Comparison of ENCODE assay signal across 25 cellular contexts in the genomic region with DNA sequence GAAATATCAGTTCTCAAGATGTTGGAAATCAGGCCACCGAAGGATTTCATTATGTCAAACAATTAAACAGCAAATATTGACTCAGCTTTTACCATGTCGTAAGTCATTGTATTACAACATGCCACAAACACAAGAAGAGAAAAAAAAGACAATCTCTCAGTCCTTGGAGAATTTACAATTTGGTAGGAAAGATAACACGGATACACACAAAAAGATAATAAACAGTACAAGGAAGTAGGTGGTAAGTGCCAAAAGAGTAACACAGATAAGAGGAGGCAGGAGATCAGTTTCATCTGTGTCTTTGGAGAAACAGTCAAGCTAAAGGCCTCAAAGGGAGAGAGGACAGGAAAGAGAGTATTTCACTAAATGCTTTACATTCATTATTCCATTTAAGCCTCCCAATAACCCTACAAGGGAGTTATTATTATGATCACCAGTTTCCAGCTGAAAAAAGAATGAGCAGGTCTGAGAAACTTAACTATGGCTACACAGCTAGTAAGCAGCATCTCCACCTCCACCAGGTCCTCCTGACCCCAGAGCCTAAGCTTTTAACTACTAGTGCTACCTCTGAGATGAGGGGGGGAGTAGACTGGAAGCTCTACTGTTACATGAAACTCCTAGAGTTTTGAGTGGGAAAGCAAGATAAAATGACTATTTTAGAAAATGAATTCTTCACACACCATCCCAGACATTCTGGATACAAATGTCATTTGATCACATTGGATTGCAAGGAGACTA. TPM values are rescaled to one million over a fixed set of nuclear protein-coding genes. Genes with fewer than 3 reads are reported as not detected.
DNase-seq lines count a peak whose midpoint lies in the region; ATAC-seq, FAIRE-seq and TF ChIP-seq lines count a peak whose summit lies in the region.
"Had no signal": no experiment of that assay in that cellular context is flagged by ENCODE, and none has a peak within 500 bp of the region (broad histone marks: within the 10 kb centered on the region; RNA-seq: fewer than 3 reads in every experiment).

No MANE protein-coding gene starts in this region.

- CTCF ChIA-PET in K562 (lab: Yijun Ruan, JAX; ENCODE audit: low intra/inter-chr PET ratio): interaction anchor here (0.7 kb wide), 1 partner anchor 14 kb away, joined by 3 read pairs; the partner anchor contains the start of gene DNAJC1

- no peak for TF ChIP-seq POLR2A in K562 (conservative IDR thresholded peaks at IDR 0.05)

- no peak for TF ChIP-seq CTCF in K562 (IDR thresholded peaks at IDR 0.05 in 2 of 3, conservative IDR thresholded peaks at IDR 0.05 in 1 of 3; ENCODE audit: insufficient read depth in 2 of 3, low read depth in 1 of 3, low read length in 3 of 3)
- TF ChIP-seq CTCF in dorsolateral prefrontal cortex (IDR thresholded peaks at IDR 0.05 in 54 of 56, conservative IDR thresholded peaks at IDR 0.05 in 2 of 56; ENCODE audit: low read depth in 1 of 56, partially characterized antibody in 56 of 56): no peak

- H3K4me3 ChIP-seq in K562: no peak overlapping the region
- no peak overlapping the region for H3K4me3 ChIP-seq in dorsolateral prefrontal cortex
- H3K4me3 ChIP-seq: adrenal gland, BLaER1, SJCRH30, suprapubic skin had no signal

- no peaks in the 10 kb centered on the region for H3K27me3 ChIP-seq in K562 (ENCODE audit: control insufficient read depth in 2 of 2, insufficient read depth in 2 of 2, low read length in 2 of 2)
- no peaks in the 10 kb centered on the region for H3K27me3 ChIP-seq in dorsolateral prefrontal cortex
- H3K27me3 ChIP-seq: adrenal gland, BLaER1, brain microvascular endothelial cell, SJCRH30, suprapubic skin had no signal

- TF ChIP-seq RAD21 in K562 (CRISPR knock-in tag; conservative IDR thresholded peaks at IDR 0.05 in 1 of 2, IDR thresholded peaks at IDR 0.05 in 1 of 2): peak in 1 of 2 experiments; percentile 32; a peak in 3 of 4 replicates

- BruUV-seq in K562 (replicated peaks; lab: Mats Ljungman, UMichigan): no TSS peak

- peak overlapping the region; percentile 54 for H3K4me2 ChIP-seq in K562 (ENCODE audit: insufficient read depth, low read length)
- H3K4me2 ChIP-seq: BLaER1 had no signal

- POLR2A ChIA-PET in K562 (lab: Yijun Ruan, JAX): interaction anchor here (1.0 to 2.1 kb wide), 3 partner anchors 9 to 323 kb away, joined by 3 to 8 read pairs (median 4); partner anchors contain the start of gene DNAJC1

- H3K36me3 ChIP-seq in K562 (ENCODE audit: control insufficient read depth, insufficient read depth, low read length): no peaks in the 10 kb centered on the region; the same call in 2 of the 3 replicates
- H3K36me3 ChIP-seq: adrenal gland, BLaER1, brain microvascular endothelial cell, SJCRH30, suprapubic skin had no signal

- in situ Hi-C loops in K562 (cut with MboI): no loop called here

- peak overlapping the region in 1 of 2 experiments; percentile 32; a peak in 2 of 4 replicates for H3K9ac ChIP-seq in K562 (ENCODE audit: insufficient read depth in 1 of 2, low read depth in 2 of 2, low read length in 2 of 2)
- H3K9ac ChIP-seq: BLaER1 had no signal

- H4K20me1 ChIP-seq in K562 (replicated peaks; ENCODE audit: control insufficient read depth, insufficient read depth, low read length): no peaks in the 10 kb centered on the region
- H4K20me1 ChIP-seq: BLaER1 had no signal

- peak; percentile 81 for FAIRE-seq in K562 (lab: Jason Lieb, UNC)
- FAIRE-seq: GM12892, GM19239 had no signal

- TF ChIP-seq EP300 in K562 (IDR thresholded peaks at IDR 0.05; ENCODE audit: low read length): peak; percentile 93

- DNase-seq in CMK (ENCODE audit: low read depth) (peak; percentile 32), NCI-H1436 (lab: John Stamatoyannopoulos, UW) (peak; percentile 42), K562 (ENCODE audit: extremely low read depth in 1 of 4, low spot score in 3 of 4) (peak; percentile 37 to 74 (median 48)), left colon (no peak), dorsolateral prefrontal cortex (no peak)
- DNase-seq: activated CD4-positive, alpha-beta T cell treated with anti-CD3 and anti-CD28 coated beads for 4 hours; activated naive CD4-positive, alpha-beta T cell; activated T-cell treated with anti-CD3 and anti-CD28 coated beads, Interleukin-2, amount 50 U/mL, for 4 hours; adrenal gland; brain microvascular endothelial cell; cortex of kidney; HCEC 1CT; head of caudate nucleus; naive thymus-derived CD8-positive, alpha-beta T cell; retina; SJCRH30; stimulated activated CD4-positive, alpha-beta T cell treated with anti-CD3 and anti-CD28 coated beads, Interleukin-4, amount 100 ng/mL, for 1 hour; T-helper 1 cell had no signal

- H3K27ac ChIP-seq in K562 (ENCODE audit: extremely low read depth, low read depth, low read length): peak overlapping the region; percentile 78
- H3K27ac ChIP-seq in dorsolateral prefrontal cortex: no peak overlapping the region
- H3K27ac ChIP-seq: BLaER1, brain microvascular endothelial cell, SJCRH30, suprapubic skin had no signal

- 0% methylated on average over 3 of the region's 3 CpGs for WGBS in K562 (ENCODE audit: insufficient coverage, low coverage, missing lambda C conversion rate)

- H2AFZ ChIP-seq in K562 (ENCODE audit: low read depth, low read length): peak overlapping the region; percentile 58

- H3K9me3 ChIP-seq in K562 (replicated peaks; ENCODE audit: control insufficient read depth, insufficient read depth, low read depth, low read length): no peaks in the 10 kb centered on the region
- H3K9me3 ChIP-seq: SJCRH30, suprapubic skin had no signal

- no peaks in the 10 kb centered on the region for H3K79me2 ChIP-seq in K562 (ENCODE audit: control insufficient read depth, insufficient read depth, low read length)

- ATAC-seq in K562 (peak; percentile 76), left colon (peak; percentile 36), GM18870 (IDR thresholded peaks at IDR 0.05; ENCODE audit: unreplicated experiment) (no peak), HG03460 (IDR thresholded peaks at IDR 0.05; ENCODE audit: unreplicated experiment) (no peak)
- ATAC-seq: activated T-cell treated with anti-CD3 and anti-CD28 coated beads, Interleukin-2, amount 50 U/mL, for 4 hours; naive thymus-derived CD8-positive, alpha-beta T cell; stimulated activated memory B cell treated with anti-CD40 and anti-IgM and Interleukin-4, amounts not matched to agents 10 μg/mL and 1 μg/mL and 100 μg/mL, for 72 hours had no signal

- peaks cover 5 to 38% of the 10 kb centered on the region in 2 experiments; a peak in 4 of 5 replicates for H3K4me1 ChIP-seq in K562 (replicated peaks in 1 of 2; ENCODE audit: control insufficient read depth in 2 of 2, insufficient read depth in 2 of 2, low read length in 2 of 2)
- H3K4me1 ChIP-seq: BLaER1, SJCRH30 had no signal

- intact Hi-C loops in K562 (cut with micrococcal nuclease) (loop anchor here (1.0 to 10.0 kb wide), 3 partner anchors 167 to 407 kb away; no protein-coding TSS in a partner anchor), left colon (cut with DNase I, micrococcal nuclease) (no loop called here), dorsolateral prefrontal cortex (cut with DNase I) (no loop called here)

- H3K9me1 ChIP-seq in K562 (ENCODE audit: control insufficient read depth, insufficient read depth, low read length): no peaks in the 10 kb centered on the region

TF ChIP-seq in K562, 482 proteins besides CTCF, POLR2A, EP300 and RAD21 (continues in another document):
- TF ChIP-seq XRCC4 (IDR thresholded peaks at IDR 0.05; ENCODE audit: extremely low read depth, insufficient read depth, insufficient read length) (no peak), ZNF224 (CRISPR knock-in tag; IDR thresholded peaks at IDR 0.05) (no peak), NKRF (IDR thresholded peaks at IDR 0.05; ENCODE audit: borderline replicate concordance) (no peak), JUNB (CRISPR knock-in tag; conservative IDR thresholded peaks at IDR 0.05) (no peak), CEBPB (tag; IDR thresholded peaks at IDR 0.05) (peak; percentile 93), LCOR (CRISPR knock-in tag; IDR thresholded peaks at IDR 0.05) (no peak), RBM15 (IDR thresholded peaks at IDR 0.05; ENCODE audit: insufficient read depth, low read length) (no peak)

RNA-seq across cellular contexts. Expression of gene DNAJC1, which starts 13.9 kb away (rescaled TPM):
- 29.4 and 61.1 TPM in 2 replicates for total RNA-seq in K562 (2011; cell fraction: chromatin; rRNA removed; ENCODE audit: low replicate concordance)
- 34.9 and 39.7 TPM in 2 replicates for total RNA-seq in K562 (2011; cell fraction: nucleolus; rRNA removed)
- total RNA-seq in K562 (2011; cell fraction: nucleoplasm; rRNA removed): 35.4 and 45.9 TPM in 2 replicates
- 57.7 and 77.6 TPM in 2 replicates for total RNA-seq in K562 (2014; rRNA removed)
- total RNA-seq in K562 (2014; rRNA removed; fragmentation: Illumina TruSeq; extraction: Trizol): 40.3 and 46.3 TPM in 2 replicates
- total RNA-seq in K562 (2015; rRNA removed; fragmentation: Illumina TruSeq; extraction: Trizol): 43.7 and 47.5 TPM in 2 replicates
- 36.4 and 39.6 TPM in 2 replicates for total RNA-seq in K562 (2021)
- polyA plus RNA-seq in K562 (2011; rRNA removed): 57.6 and 63.4 TPM in 2 replicates
- polyA plus RNA-seq in K562 (2011; cell fraction: cytosol; rRNA removed): 21.2 and 30.8 TPM in 2 replicates
- polyA plus RNA-seq in K562 (2011; cell fraction: nucleus; rRNA removed): 23.2 and 30.1 TPM in 2 replicates
- 30.9 and 42.9 TPM in 2 replicates for polyA plus RNA-seq in K562 (2012)
- 39.7 and 52.9 TPM in 2 replicates for polyA plus RNA-seq in K562 (2014; fragmentation: Illumina TruSeq; extraction: Trizol)
- 1 to 10 TPM; 5.4 to 6.5 TPM for polyA plus RNA-seq in K562 (2014; fragmentation: Nextera tagmentation; extraction: Ambion mirVana)
- 45.4 and 60.6 TPM in 2 replicates for polyA plus RNA-seq in K562 (2014; rRNA removed)
- 44.3 and 45.7 TPM in 2 replicates for polyA minus RNA-seq in K562 (2011; rRNA and poly(A)+ RNA removed)
- 18.0 and 26.0 TPM in 2 replicates for polyA minus RNA-seq in K562 (2011; cell fraction: cytosol; rRNA and poly(A)+ RNA removed)
- 39.7 and 46.4 TPM in 2 replicates for polyA minus RNA-seq in K562 (2011; cell fraction: nucleus; rRNA and poly(A)+ RNA removed)
- total RNA-seq in left colon: 10 to 100 TPM; 29.7 to 33.7 TPM
- 10 to 100 TPM in 119 of 120 experiments, 1 to 10 TPM in 1; 9.1 to 29.3 (median 17.3) TPM for total RNA-seq in dorsolateral prefrontal cortex

Comparison
In these comparisons a context has a peak if more than half of its experiments do, and no peak if none do; other contexts are left out.
1. DNase-seq: peak in CMK (single experiment), NCI-H1436 (single experiment) and K562 (4 of 4); none in left colon (0 of 2) and dorsolateral prefrontal cortex (0 of 10).
2. ATAC-seq: peak in K562 (single experiment) and left colon (single experiment); none in GM18870 (single experiment) and HG03460 (single experiment).